ENCODE assay signal across 12 cellular contexts in the genomic region with DNA sequence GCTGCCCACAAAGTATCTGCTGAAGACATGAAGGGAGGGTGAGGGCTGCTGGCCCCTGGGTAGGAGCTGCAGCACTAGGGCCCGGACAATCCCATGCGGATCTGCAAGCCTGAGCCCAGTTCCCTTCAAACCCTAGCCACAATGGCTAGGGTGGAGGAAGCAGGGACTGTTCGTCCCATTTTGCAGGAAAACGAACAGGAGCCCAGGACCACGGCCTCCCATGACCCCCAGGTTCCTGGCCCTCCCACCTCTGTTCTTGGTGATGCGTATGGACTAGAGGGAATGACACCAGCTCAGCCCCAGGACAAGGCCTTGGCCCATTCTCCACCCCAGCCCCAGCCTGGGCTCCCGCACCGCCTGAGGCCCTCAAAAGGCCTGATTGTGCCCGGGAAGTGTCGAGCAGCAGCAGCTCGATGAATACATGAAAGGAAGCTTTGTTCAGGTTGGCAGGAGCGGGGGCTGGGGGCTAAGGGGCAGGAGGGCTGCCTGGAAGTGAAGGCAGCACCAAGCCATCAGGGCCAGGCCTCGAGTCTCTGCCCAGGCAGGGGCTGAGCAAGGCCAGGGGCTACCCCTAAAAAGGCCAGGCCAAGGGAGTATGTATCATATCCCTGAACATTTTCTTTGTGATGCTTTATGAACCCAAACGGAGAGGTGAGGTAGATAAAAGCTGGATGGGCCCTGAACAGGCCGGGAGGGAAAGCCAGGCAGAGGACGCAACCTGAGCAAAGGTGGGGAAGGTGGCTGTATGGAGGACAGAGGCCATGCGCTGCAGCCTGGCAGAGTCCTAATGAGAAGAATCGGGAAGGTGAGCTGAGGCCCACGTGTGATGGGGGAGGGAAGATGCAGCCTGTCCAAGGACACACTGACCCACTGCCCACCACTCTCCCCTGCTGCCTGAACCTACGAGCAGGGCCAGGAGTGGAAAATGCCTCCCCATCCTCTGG. TPM values are rescaled to one million over a fixed set of nuclear protein-coding genes. Genes with fewer than 3 reads are reported as not detected.
DNase-seq lines count a peak whose midpoint lies in the region; TF ChIP-seq lines count a peak whose summit lies in the region.
"Had no signal": no experiment of that assay in that cellular context is flagged by ENCODE, and none has a peak within 500 bp of the region (broad histone marks: within the 10 kb centered on the region; RNA-seq: fewer than 3 reads in every experiment).

No MANE protein-coding gene starts in this region.

- peaks cover 6% of the 10 kb centered on the region for H3K9me3 Mint-ChIP-seq in glutamatergic neuron (ENCODE audit: unreplicated experiment)

- TF ChIP-seq CTCF in WERI-Rb-1 (IDR thresholded peaks at IDR 0.05; ENCODE audit: low read depth, low read length) (no peak), glutamatergic neuron (IDR thresholded peaks at IDR 0.05; ENCODE audit: partially characterized antibody, unreplicated experiment) (no peak), sigmoid colon (IDR thresholded peaks at IDR 0.05) (no peak)

- H3K36me3 ChIP-seq in H7 (replicated peaks; ENCODE audit: control insufficient read depth, insufficient read depth, low read length) = no peaks in the 10 kb centered on the region; the same call in 1 of the 2 replicates
- H3K36me3 ChIP-seq in WERI-Rb-1 = peaks cover 11% of the 10 kb centered on the region
- no peaks in the 10 kb centered on the region for H3K36me3 ChIP-seq in sigmoid colon
- H3K36me3 ChIP-seq in HAP-1 (replicated peaks) = no peaks in the 10 kb centered on the region

- H3K4me3 ChIP-seq in H7 (ENCODE audit: insufficient read depth, low read depth, low read length) (no peak overlapping the region), WERI-Rb-1 (ENCODE audit: low read depth, low read length) (no peak overlapping the region), sigmoid colon (no peak overlapping the region), HAP-1 (no peak overlapping the region)

- WGBS in sigmoid colon, 2 donors = 86 to 88% methylated on average over 20 of the region's 20 CpGs

- peak; percentile 55 for DNase-seq in H7
- DNase-seq in WERI-Rb-1 = no peak
- DNase-seq in glutamatergic neuron = no peak
- no peak for DNase-seq in sigmoid colon
- DNase-seq in SHP77 (lab: John Stamatoyannopoulos, UW) = no peak
- no peak for DNase-seq in HuH-7 (ENCODE audit: low spot score)
- no peak for DNase-seq in HAP-1 (ENCODE audit: low spot score in 2 of 2)
- DNase-seq in COLO668 (lab: John Stamatoyannopoulos, UW; ENCODE audit: unreplicated experiment) = no peak
- DNase-seq: activated gamma-delta T cell; effector CD8-positive, alpha-beta T cell; HCEC 1CT had no signal

- H3K27me3 ChIP-seq in H7 (ENCODE audit: control insufficient read depth, insufficient read depth, low read length) (no peaks in the 10 kb centered on the region), WERI-Rb-1 (ENCODE audit: insufficient read depth, low read depth, severe bottlenecking) (no peaks in the 10 kb centered on the region), sigmoid colon (no peaks in the 10 kb centered on the region), HAP-1 (ENCODE audit: low read depth) (no peaks in the 10 kb centered on the region)

- in situ Hi-C loops in HAP-1 (cut with MboI; ENCODE audit: low sequenced_read_pairs) = no loop called here

- H3K36me3 Mint-ChIP-seq in glutamatergic neuron (ENCODE audit: unreplicated experiment) = no peaks in the 10 kb centered on the region

- H3K9me3 ChIP-seq in WERI-Rb-1 (ENCODE audit: severe bottlenecking) (no peaks in the 10 kb centered on the region), sigmoid colon (no peaks in the 10 kb centered on the region), HAP-1 (no peaks in the 10 kb centered on the region)

- intact Hi-C loops in sigmoid colon (cut with DNase I) = no loop called here

- H3K27ac Mint-ChIP-seq in glutamatergic neuron (ENCODE audit: unreplicated experiment) = peak overlapping the region; percentile 78

- no peak for TF ChIP-seq EP300 in sigmoid colon (IDR thresholded peaks at IDR 0.05)

- H3K27me3 Mint-ChIP-seq in glutamatergic neuron (ENCODE audit: unreplicated experiment) = peaks cover 7% of the 10 kb centered on the region

- H3K4me1 ChIP-seq in sigmoid colon (peaks cover 0 to 9% (median 0%) of the 10 kb centered on the region in 4 donors), HAP-1 (no peaks in the 10 kb centered on the region)

- H3K4me3 Mint-ChIP-seq in glutamatergic neuron (ENCODE audit: unreplicated experiment) = no peak overlapping the region

- H3K4me1 Mint-ChIP-seq in glutamatergic neuron (ENCODE audit: low read depth, unreplicated experiment) = peaks cover 48% of the 10 kb centered on the region

- peak overlapping the region; percentile 69 for H3K27ac ChIP-seq in WERI-Rb-1
- H3K27ac ChIP-seq in sigmoid colon = peak overlapping the region; percentile 14 to 55 (median 32)

- no peak for TF ChIP-seq POLR2A in sigmoid colon (IDR thresholded peaks at IDR 0.05)

RNA-seq across cellular contexts. Expression of a gene that starts 12.2 kb away (rescaled TPM):
- 26.8 and 36.0 TPM in 2 replicates for total RNA-seq in H7 (2014; rRNA removed; shearing (Covaris generic))
- 16.2 TPM for total RNA-seq in glutamatergic neuron (ENCODE audit: unreplicated experiment)
- total RNA-seq in sigmoid colon = 1 to 10 TPM in 2 of 4 donors, under 1 TPM in 2; 0.28 to 3.5 (median 0.86) TPM
- polyA plus RNA-seq in sigmoid colon = 1 to 10 TPM in 2 of 3 donors, not detected in 1; 1.4 to 9.8 TPM

RNA-seq across cellular contexts. Expression of a gene that starts 39.4 kb away (rescaled TPM):
- total RNA-seq in H7 (2014; rRNA removed; shearing (Covaris generic)) = 83.0 and 105 TPM in 2 replicates
- 62.6 TPM for total RNA-seq in glutamatergic neuron (ENCODE audit: unreplicated experiment)
- 10 to 100 TPM; 48.5 to 85.5 (median 57.7) TPM for total RNA-seq in sigmoid colon
- 10 to 100 TPM; 32.4 to 34.4 (median 34.0) TPM for polyA plus RNA-seq in sigmoid colon

RNA-seq across cellular contexts. Expression of a gene that starts 54.1 kb away (rescaled TPM):
- 5.2 and 5.6 TPM in 2 replicates for total RNA-seq in H7 (2014; rRNA removed; shearing (Covaris generic))
- total RNA-seq in glutamatergic neuron (ENCODE audit: unreplicated experiment) (not detected), sigmoid colon (1 to 10 TPM in 1 of 4 donors, under 1 TPM in 2, not detected in 1; 0.36 to 1.7 (median 0.49) TPM)
- polyA plus RNA-seq in sigmoid colon = 1 to 10 TPM in 1 of 3 donors, under 1 TPM in 1, not detected in 1; 0.22 to 1.2 TPM
- total RNA-seq: OCI-LY7 had no signal
